Comparison of ENCODE assay signal across 1 cellular context in genomic region chr19:28632357-28633076, GRCh38.
TF ChIP-seq lines count a peak whose summit lies in the region.

No MANE protein-coding gene starts in this region.

TF ChIP-seq in K562, 482 proteins besides CTCF, POLR2A, EP300 and RAD21 (continued from another document):
- no peak for TF ChIP-seq ZBTB2 (IDR thresholded peaks at IDR 0.05)
- no peak for TF ChIP-seq ZNF24 (IDR thresholded peaks at IDR 0.05)
- no peak for TF ChIP-seq ATF2 (CRISPR knock-in tag; IDR thresholded peaks at IDR 0.05)
- TF ChIP-seq ELK1 (CRISPR knock-in tag; IDR thresholded peaks at IDR 0.05) = no peak
- TF ChIP-seq YY1 (IDR thresholded peaks at IDR 0.05; ENCODE audit: borderline replicate concordance in 1 of 3, control insufficient read depth in 1 of 3, extremely low read depth in 1 of 3, insufficient read depth in 3 of 3, insufficient read length in 1 of 3, insufficient replicate concordance in 2 of 3, low read depth in 1 of 3, low read length in 2 of 3) = no peak
- TF ChIP-seq NR0B1 (IDR thresholded peaks at IDR 0.05; ENCODE audit: partially characterized antibody) = no peak
